Comparison of ENCODE assay signal across 30 cellular contexts in genomic region chr3:9534429-9534828, GRCh38. TPM values are rescaled to one million over a fixed set of nuclear protein-coding genes. Genes with fewer than 3 reads are reported as not detected.
"Had no signal": no experiment of that assay in that cellular context is flagged by ENCODE, and none has a peak within 500 bp of the region (broad histone marks: within the 10 kb centered on the region; RNA-seq: fewer than 3 reads in every experiment).

No MANE protein-coding gene starts in this region.

- H3K27me3 Mint-ChIP-seq: stimulated activated naive CD8-positive, alpha-beta T cell treated with anti-CD3 and anti-CD28 coated beads, Interleukin-15, amount 100 ng/mL, for 72 hours had no signal

- H3K36me3 Mint-ChIP-seq: stimulated activated effector memory CD8-positive, alpha-beta T cell treated with anti-CD3 and anti-CD28 coated beads, Interleukin-12 subunit alpha, Interleukin-12 subunit beta, amount 100 ng/mL, for 72 hours; stimulated activated memory B cell treated with anti-CD40 and anti-IgM and Interleukin-4, amounts not matched to agents 10 μg/mL and 1 μg/mL and 100 μg/mL, for 72 hours; stimulated activated naive B cell treated with anti-CD40 and anti-IgM and Interleukin-4, amounts not matched to agents 10 μg/mL and 1 μg/mL and 100 μg/mL, for 72 hours; type B pancreatic cell had no signal

- H3K4me1 ChIP-seq: stomach, suprapubic skin, testis, thyroid gland, tibial artery, tibial nerve, upper lobe of left lung, upper lobe of right lung, uterus, vagina had no signal

- H3K27ac ChIP-seq: stomach, suprapubic skin, testis, thoracic aorta, thyroid gland, tibial artery, tibial nerve, transverse colon, upper lobe of left lung, upper lobe of right lung, uterus, vagina had no signal

- H3K4me3 ChIP-seq: stomach, suprapubic skin, testis, thoracic aorta, thyroid gland, tibial artery, tibial nerve, transverse colon, upper lobe of left lung, upper lobe of right lung, uterus, vagina had no signal

- H3K27ac Mint-ChIP-seq: stimulated activated effector memory CD8-positive, alpha-beta T cell treated with anti-CD3 and anti-CD28 coated beads, Interleukin-12 subunit alpha, Interleukin-12 subunit beta, amount 100 ng/mL, for 72 hours; stimulated activated memory B cell treated with anti-CD40 and anti-IgM and Interleukin-4, amounts not matched to agents 10 μg/mL and 1 μg/mL and 100 μg/mL, for 72 hours; stimulated activated naive B cell treated with anti-CD40 and anti-IgM and Interleukin-4, amounts not matched to agents 10 μg/mL and 1 μg/mL and 100 μg/mL, for 72 hours; stimulated activated naive CD8-positive, alpha-beta T cell treated with anti-CD3 and anti-CD28 coated beads, Interleukin-15, amount 100 ng/mL, for 72 hours; stimulated activated naive CD8-positive, alpha-beta T cell treated with anti-CD3 and anti-CD28 coated beads, Interleukin-15, Interleukin-2, amounts not matched to agents 100 ng/mL and 50 ng/mL, for 24 hours; type B pancreatic cell had no signal

- H3K36me3 ChIP-seq: stomach, suprapubic skin, thoracic aorta, thyroid gland, tibial artery, tibial nerve, transverse colon, upper lobe of left lung, upper lobe of right lung, uterus, vagina had no signal

- H3K4me3 Mint-ChIP-seq: stimulated activated effector memory CD8-positive, alpha-beta T cell treated with anti-CD3 and anti-CD28 coated beads, Interleukin-12 subunit alpha, Interleukin-12 subunit beta, amount 100 ng/mL, for 72 hours; stimulated activated memory B cell treated with anti-CD40 and anti-IgM and Interleukin-4, amounts not matched to agents 10 μg/mL and 1 μg/mL and 100 μg/mL, for 72 hours; stimulated activated naive B cell treated with anti-CD40 and anti-IgM and Interleukin-4, amounts not matched to agents 10 μg/mL and 1 μg/mL and 100 μg/mL, for 72 hours; stimulated activated naive CD8-positive, alpha-beta T cell treated with anti-CD3 and anti-CD28 coated beads, Interleukin-15, amount 100 ng/mL, for 72 hours; stimulated activated naive CD8-positive, alpha-beta T cell treated with anti-CD3 and anti-CD28 coated beads, Interleukin-15, Interleukin-2, amounts not matched to agents 100 ng/mL and 50 ng/mL, for 24 hours; type B pancreatic cell had no signal

- H3K9me3 ChIP-seq: stomach, suprapubic skin, testis, thoracic aorta, thyroid gland, tibial artery, tibial nerve, transverse colon, upper lobe of left lung, upper lobe of right lung, uterus, vagina had no signal

- ATAC-seq: stimulated activated effector memory CD8-positive, alpha-beta T cell treated with anti-CD3 and anti-CD28 coated beads, Interleukin-12 subunit alpha, Interleukin-12 subunit beta, amount 100 ng/mL, for 72 hours; stimulated activated memory B cell treated with anti-CD40 and anti-IgM and Interleukin-4, amounts not matched to agents 10 μg/mL and 1 μg/mL and 100 μg/mL, for 72 hours; stimulated activated naive B cell treated with anti-CD40 and anti-IgM and Interleukin-4, amounts not matched to agents 10 μg/mL and 1 μg/mL and 100 μg/mL, for 72 hours; stimulated activated naive CD8-positive, alpha-beta T cell treated with anti-CD3 and anti-CD28 coated beads, Interleukin-15, amount 100 ng/mL, for 72 hours; stimulated activated naive CD8-positive, alpha-beta T cell treated with anti-CD3 and anti-CD28 coated beads, Interleukin-15, Interleukin-2, amounts not matched to agents 100 U/mL and 50 U/mL, for 24 hours; upper lobe of right lung had no signal

- DNase-seq: stimulated activated CD4-positive, alpha-beta T cell treated with anti-CD3 and anti-CD28 coated beads, Interleukin-2, amount 100 ng/mL, for 48 hours; stimulated activated CD4-positive, alpha-beta T cell treated with anti-CD3 and anti-CD28 coated beads, Interleukin-4, amount 100 ng/mL, for 1 hour; stimulated activated CD4-positive, alpha-beta T cell treated with anti-CD3 and anti-CD28 coated beads, Interleukin-4, amount 100 ng/mL, for 24 hours; stimulated activated CD4-positive, alpha-beta T cell treated with anti-CD3 and anti-CD28 coated beads, Interleukin-4, amount 100 ng/mL, for 4 hours; stimulated activated CD8-positive, alpha-beta memory T cell treated with anti-CD3 and anti-CD28 coated beads, Interleukin-4, amount 100 ng/mL, for 48 hours; stimulated activated naive B cell treated with anti-CD40 and anti-IgM and Interleukin-4, amounts not matched to agents 10 μg/mL and 1 μg/mL and 100 μg/mL, for 72 hours; stimulated activated naive CD4-positive, alpha-beta T cell; stimulated activated naive CD4-positive, alpha-beta T cell treated with Interleukin-2 at 50 U/mL for 16 hours; stimulated activated naive CD8-positive, alpha-beta T cell treated with anti-CD3 and anti-CD28 coated beads, Interleukin-15, amount 100 ng/mL, for 72 hours; stimulated activated naive CD8-positive, alpha-beta T cell treated with anti-CD3 and anti-CD28 coated beads, Interleukin-15, Interleukin-2, amounts not matched to agents 100 U/mL and 50 U/mL, for 24 hours; stomach; substantia nigra; testis; thyroid gland; tibial artery; transverse colon; trophoblast cell; upper lobe of left lung; upper lobe of right lung; uterus had no signal

- H3K4me1 Mint-ChIP-seq: stimulated activated effector memory CD8-positive, alpha-beta T cell treated with anti-CD3 and anti-CD28 coated beads, Interleukin-12 subunit alpha, Interleukin-12 subunit beta, amount 100 ng/mL, for 72 hours; stimulated activated memory B cell treated with anti-CD40 and anti-IgM and Interleukin-4, amounts not matched to agents 10 μg/mL and 1 μg/mL and 100 μg/mL, for 72 hours; stimulated activated naive B cell treated with anti-CD40 and anti-IgM and Interleukin-4, amounts not matched to agents 10 μg/mL and 1 μg/mL and 100 μg/mL, for 72 hours; stimulated activated naive CD8-positive, alpha-beta T cell treated with anti-CD3 and anti-CD28 coated beads, Interleukin-15, amount 100 ng/mL, for 72 hours had no signal

- H3K27me3 ChIP-seq: testis, thyroid gland, tibial artery, tibial nerve, transverse colon, upper lobe of left lung, upper lobe of right lung, uterus, vagina had no signal

RNA-seq across cellular contexts. Expression of gene LHFPL4, which starts 19.2 kb away (rescaled TPM):
- total RNA-seq: subcutaneous adipose tissue, thoracic aorta, upper lobe of right lung, ureter, vagina had no signal
